Comparison of ENCODE assay signal across 11 cellular contexts in the genomic region with DNA sequence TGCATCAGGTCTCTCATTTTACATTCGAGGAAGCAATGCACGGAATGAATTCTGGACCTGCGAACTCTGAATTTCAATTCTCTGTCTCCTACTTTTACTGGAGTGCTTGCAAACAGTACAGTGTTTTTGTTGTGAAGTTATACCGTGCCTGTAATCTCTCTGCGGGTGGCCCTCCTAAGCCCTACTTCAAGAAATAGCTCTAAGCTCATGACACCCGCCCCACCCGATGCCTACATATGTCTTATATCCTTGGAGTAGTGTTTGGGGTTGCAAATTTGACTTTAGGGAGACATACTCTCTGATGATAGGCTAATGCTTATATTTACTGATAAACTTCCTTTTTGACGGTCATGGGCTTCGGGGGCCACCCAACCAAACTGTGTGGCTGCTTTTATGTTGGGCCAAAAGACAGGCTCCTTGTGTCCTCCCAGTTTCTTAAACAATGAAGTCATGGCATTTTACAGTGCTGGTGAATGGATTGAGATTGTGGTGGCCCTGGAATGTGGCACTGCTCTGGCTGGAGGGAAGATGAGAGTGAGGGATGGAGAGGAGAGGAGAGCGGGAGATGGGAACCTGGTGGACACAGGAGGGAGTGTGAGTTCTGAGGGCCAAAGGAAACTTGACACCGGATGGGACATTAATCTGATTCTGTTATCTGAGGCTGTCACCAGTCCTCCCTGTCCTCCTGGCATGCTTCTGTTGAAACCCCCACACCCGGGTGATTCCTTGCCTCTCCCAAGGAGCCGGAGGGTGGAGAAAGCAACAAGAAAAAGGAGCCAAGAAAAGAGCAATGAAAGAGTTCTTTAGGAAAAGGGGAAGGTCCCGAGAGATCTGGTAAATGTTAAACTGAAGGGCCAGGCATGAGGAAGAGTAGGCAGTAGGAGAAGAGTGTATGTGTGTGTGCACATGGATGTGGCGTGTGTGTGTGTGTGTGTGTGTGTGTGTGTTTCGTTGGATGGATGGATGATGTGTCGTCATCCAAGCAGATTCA.
DNase-seq lines count a peak whose midpoint lies in the region; TF ChIP-seq lines count a peak whose summit lies in the region.
"Had no signal": no experiment of that assay in that cellular context is flagged by ENCODE, and none has a peak within 500 bp of the region (broad histone marks: within the 10 kb centered on the region; RNA-seq: fewer than 3 reads in every experiment).

No MANE protein-coding gene starts in this region.

- TF ChIP-seq EP300 in suprapubic skin (IDR thresholded peaks at IDR 0.05): no peak

- intact Hi-C loops in uterus (cut with DNase I; ENCODE audit: low total_unique reads): no loop called here

- H3K4me1 ChIP-seq in uterus: peaks cover 0 to 30% of the 10 kb centered on the region in 2 donors
- H3K4me1 ChIP-seq in suprapubic skin: peaks cover 59% of the 10 kb centered on the region

- H3K27ac ChIP-seq in WERI-Rb-1 (peak overlapping the region; percentile 43), uterus (peak overlapping the region; percentile 20 to 21), suprapubic skin (no peak overlapping the region)

- H3K27me3 ChIP-seq in WERI-Rb-1 (ENCODE audit: insufficient read depth, low read depth, severe bottlenecking): no peaks in the 10 kb centered on the region
- H3K27me3 ChIP-seq in uterus: no peaks in the 10 kb centered on the region
- no peaks in the 10 kb centered on the region for H3K27me3 ChIP-seq in suprapubic skin

- H3K9me3 ChIP-seq in WERI-Rb-1 (ENCODE audit: severe bottlenecking) (no peaks in the 10 kb centered on the region), uterus (no peaks in the 10 kb centered on the region), suprapubic skin (no peaks in the 10 kb centered on the region)

- H3K36me3 ChIP-seq in WERI-Rb-1 (no peaks in the 10 kb centered on the region), uterus (no peaks in the 10 kb centered on the region), suprapubic skin (no peaks in the 10 kb centered on the region)

- TF ChIP-seq POLR2A in uterus (IDR thresholded peaks at IDR 0.05) (no peak), suprapubic skin (IDR thresholded peaks at IDR 0.05) (no peak)

- TF ChIP-seq CTCF in WERI-Rb-1 (IDR thresholded peaks at IDR 0.05; ENCODE audit: low read depth, low read length): peak; percentile 17; the same call in 1 of the 2 replicates
- no peak for TF ChIP-seq CTCF in uterus (IDR thresholded peaks at IDR 0.05)
- no peak for TF ChIP-seq CTCF in suprapubic skin (IDR thresholded peaks at IDR 0.05)

- DNase-seq in HuH-7 (ENCODE audit: low spot score) (peak; percentile 36), WERI-Rb-1 (peak; percentile 72), iPS-NIHi11 (ENCODE audit: low spot score) (peak; percentile 46), uterus (no peak), suprapubic skin (ENCODE audit: low spot score in 2 of 2) (no peak), NCI-H510A treated with DMSO at 0.1 percent for 48 hours (lab: John Stamatoyannopoulos, UW) (no peak)
- DNase-seq in NK-92 treated with Interleukin-12 subunit alpha and Interleukin-12 subunit beta, amount 100 ng/mL, for 24 hours (lab: John Stamatoyannopoulos, UW): no peak
- DNase-seq: activated CD4-positive, alpha-beta T cell treated with anti-CD3 and anti-CD28 coated beads, Interleukin-2, amount 10 ng/mL, durations not matched to agents 7 days and 5 days; effector memory CD4-positive, alpha-beta T cell; naive thymus-derived CD4-positive, alpha-beta T cell; T-helper 17 cell had no signal

- peak overlapping the region; percentile 3 for H3K4me3 ChIP-seq in WERI-Rb-1 (ENCODE audit: low read depth, low read length)
- no peak overlapping the region for H3K4me3 ChIP-seq in uterus
- H3K4me3 ChIP-seq in suprapubic skin: no peak overlapping the region

- 78% methylated on average over 17 of the region's 17 CpGs for WGBS in suprapubic skin

Comparison
In these comparisons a context has a peak if more than half of its experiments do, and no peak if none do; other contexts are left out.
1. DNase-seq: peak in HuH-7 (single experiment), WERI-Rb-1 (single experiment) and iPS-NIHi11 (single experiment); none in uterus (0 of 2), suprapubic skin (0 of 2), NCI-H510A treated with DMSO at 0.1 percent for 48 hours (single experiment) and NK-92 treated with Interleukin-12 subunit alpha and Interleukin-12 subunit beta, amount 100 ng/mL, for 24 hours (single experiment).